ENCODE assay signal across 11 cellular contexts in the genomic region with DNA sequence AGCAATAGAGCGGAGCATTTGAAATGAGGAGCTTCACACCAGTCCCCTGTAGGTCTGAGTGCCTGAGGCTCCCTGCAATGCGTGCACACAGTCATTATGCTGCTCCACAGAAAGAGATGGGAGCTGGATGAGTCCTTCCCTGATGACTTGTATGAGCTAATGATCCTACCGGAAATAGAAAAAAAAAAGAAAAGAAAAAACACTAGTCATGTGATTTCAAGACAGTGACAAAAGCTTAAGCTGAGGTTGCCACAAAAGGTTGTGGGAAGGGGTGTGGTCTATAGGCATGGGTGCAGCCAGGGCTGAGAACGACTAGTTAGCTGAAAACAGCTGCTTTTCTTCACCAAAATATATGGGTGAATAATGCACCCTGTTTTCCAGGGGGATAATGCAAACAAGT.
DNase-seq lines count a peak whose midpoint lies in the region; TF ChIP-seq lines count a peak whose summit lies in the region.
"Had no signal": no experiment of that assay in that cellular context is flagged by ENCODE, and none has a peak within 500 bp of the region (broad histone marks: within the 10 kb centered on the region; RNA-seq: fewer than 3 reads in every experiment).

No MANE protein-coding gene starts in this region.

- peak overlapping the region; percentile 56 for H3K4me3 Mint-ChIP-seq in activated CD4-positive, alpha-beta T cell treated with anti-CD3 and anti-CD28 coated beads, Interleukin-2, amount 10 ng/mL, durations not matched to agents 24 days and 14 days
- H3K4me3 Mint-ChIP-seq: nephron had no signal

- peaks cover 17% of the 10 kb centered on the region for H3K36me3 Mint-ChIP-seq in activated CD4-positive, alpha-beta T cell treated with anti-CD3 and anti-CD28 coated beads, Interleukin-2, amount 10 ng/mL, durations not matched to agents 24 days and 14 days (ENCODE audit: low read depth)

- no peaks in the 10 kb centered on the region for H3K36me3 ChIP-seq in BE2C

- H3K9me3 ChIP-seq in BE2C, result no peaks in the 10 kb centered on the region

- intact Hi-C loops in activated CD4-positive, alpha-beta T cell treated with anti-CD3 and anti-CD28 coated beads, Interleukin-2, amount 10 ng/mL, durations not matched to agents 24 days and 14 days (cut with micrococcal nuclease), result loop anchor here (2.0 kb wide), 2 partner anchors 395 to 709 kb away; a partner anchor contains a TSS

- no peak overlapping the region for H3K4me3 ChIP-seq in BE2C (ENCODE audit: low read depth, low read length)
- H3K4me3 ChIP-seq: SK-N-MC had no signal

- DNase-seq in activated CD8-positive, alpha-beta memory T cell treated with anti-CD3 and anti-CD28 coated beads, Interleukin-2, amount 50 U/mL, for 4 hours, result peak; percentile 36
- no peak for DNase-seq in activated CD8-positive, alpha-beta memory T cell treated with anti-CD3 and anti-CD28 coated beads, Interleukin-2, amount 50 U/mL, for 48 hours
- DNase-seq in activated CD4-positive, alpha-beta T cell treated with anti-CD3 and anti-CD28 coated beads, Interleukin-2, amount 10 ng/mL, durations not matched to agents 24 days and 14 days, result peak; percentile 91
- DNase-seq in effector CD4-positive, alpha-beta T cell, result peak; percentile 30
- DNase-seq in stimulated activated naive CD4-positive, alpha-beta T cell treated with Interleukin-2 at 50 U/mL for 16 hours (lab: John Stamatoyannopoulos, UW), result peak; percentile 5
- DNase-seq in amygdala (lab: John Stamatoyannopoulos, UW) (no peak), BE2C (no peak), occipital lobe (lab: John Stamatoyannopoulos, UW) (no peak)
- DNase-seq: NCI-H1694 treated with DMSO at 0.1 percent for 48 hours had no signal

- peak overlapping the region; percentile 94 for H3K27ac Mint-ChIP-seq in activated CD4-positive, alpha-beta T cell treated with anti-CD3 and anti-CD28 coated beads, Interleukin-2, amount 10 ng/mL, durations not matched to agents 24 days and 14 days

- no peaks in the 10 kb centered on the region for H3K4me1 ChIP-seq in BE2C

- peaks cover 68% of the 10 kb centered on the region for H3K4me1 Mint-ChIP-seq in activated CD4-positive, alpha-beta T cell treated with anti-CD3 and anti-CD28 coated beads, Interleukin-2, amount 10 ng/mL, durations not matched to agents 24 days and 14 days

- H3K9me3 Mint-ChIP-seq in activated CD4-positive, alpha-beta T cell treated with anti-CD3 and anti-CD28 coated beads, Interleukin-2, amount 10 ng/mL, durations not matched to agents 24 days and 14 days, result peaks cover 12% of the 10 kb centered on the region
- H3K9me3 Mint-ChIP-seq: nephron had no signal

- H3K27me3 Mint-ChIP-seq in activated CD4-positive, alpha-beta T cell treated with anti-CD3 and anti-CD28 coated beads, Interleukin-2, amount 10 ng/mL, durations not matched to agents 24 days and 14 days, result no peaks in the 10 kb centered on the region

- TF ChIP-seq CTCF in BE2C (IDR thresholded peaks at IDR 0.05; ENCODE audit: low read depth, low read length), result no peak

- H3K27me3 ChIP-seq in BE2C, result peaks cover 8% of the 10 kb centered on the region

Comparison
In these comparisons a context has a peak if more than half of its experiments do, and no peak if none do; other contexts are left out.
1. DNase-seq: peak in activated CD8-positive, alpha-beta memory T cell treated with anti-CD3 and anti-CD28 coated beads, Interleukin-2, amount 50 U/mL, for 4 hours (single experiment), activated CD4-positive, alpha-beta T cell treated with anti-CD3 and anti-CD28 coated beads, Interleukin-2, amount 10 ng/mL, durations not matched to agents 24 days and 14 days (single experiment), effector CD4-positive, alpha-beta T cell (single experiment) and stimulated activated naive CD4-positive, alpha-beta T cell treated with Interleukin-2 at 50 U/mL for 16 hours (single experiment); none in activated CD8-positive, alpha-beta memory T cell treated with anti-CD3 and anti-CD28 coated beads, Interleukin-2, amount 50 U/mL, for 48 hours (single experiment), amygdala (0 of 56), BE2C (single experiment) and occipital lobe (single experiment).